Comparison of ENCODE assay signal across 36 cellular contexts in the genomic region with DNA sequence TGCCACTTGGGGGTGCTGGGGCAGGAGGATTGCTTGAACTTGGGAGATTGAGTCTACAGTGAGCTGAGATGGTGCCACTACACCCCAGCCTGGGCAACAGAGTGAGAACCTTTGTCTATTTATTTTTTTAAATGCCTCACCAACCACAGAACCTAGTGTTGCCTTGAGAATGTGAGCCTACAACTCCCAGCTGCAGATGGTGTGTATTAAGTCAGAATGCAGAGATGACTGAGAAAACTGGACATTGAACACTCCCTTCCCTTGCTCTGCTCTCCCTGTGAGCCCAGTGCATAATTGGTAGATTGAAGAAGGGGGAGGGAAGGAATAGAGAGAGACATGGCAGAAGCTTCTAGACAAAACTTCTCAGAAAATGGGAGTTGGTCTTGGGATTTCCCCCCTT. TPM values are rescaled to one million over a fixed set of nuclear protein-coding genes. Genes with fewer than 3 reads are reported as not detected.
"Had no signal": no experiment of that assay in that cellular context is flagged by ENCODE, and none has a peak within 500 bp of the region (broad histone marks: within the 10 kb centered on the region; RNA-seq: fewer than 3 reads in every experiment).

No MANE protein-coding gene starts in this region.

- H3K27ac Mint-ChIP-seq: activated B cell treated with CpG ODN at 0.5 μM for 24 hours; activated CD4-positive, alpha-beta memory T cell treated with anti-CD3 and anti-CD28 coated beads, Interleukin-2, amount 10 ng/mL, durations not matched to agents 7 days and 5 days; activated CD4-positive, alpha-beta T cell treated with anti-CD3 and anti-CD28 coated beads, Interleukin-2, amount 10 ng/mL, durations not matched to agents 7 days and 5 days; activated CD8-positive, alpha-beta memory T cell treated with anti-CD3 and anti-CD28 coated beads, Interleukin-2, amount 10 ng/mL, durations not matched to agents 7 days and 5 days; activated CD8-positive, alpha-beta T cell treated with anti-CD3 and anti-CD28 coated beads, Interleukin-2, amount 10 ng/mL, durations not matched to agents 7 days and 5 days; activated naive CD4-positive, alpha-beta T cell treated with anti-CD3 and anti-CD28 coated beads, Interleukin-2, amount 10 ng/mL, durations not matched to agents 7 days and 5 days; activated naive CD4-positive, alpha-beta T cell treated with anti-CD3 and anti-CD28 coated beads, Interleukin-2, amount 50 U/mL, for 24 hours; activated naive CD8-positive, alpha-beta T cell; activated naive CD8-positive, alpha-beta T cell treated with anti-CD3 and anti-CD28 coated beads, Interleukin-2, amount 10 ng/mL, durations not matched to agents 7 days and 5 days; activated T-cell treated with anti-CD3 and anti-CD28 coated beads, Interleukin-2, amount 50 U/mL, for 24 hours; activated T-helper 2 cell treated with anti-CD3 and anti-CD28 coated beads, Interferon-gamma antibody, Interleukin-2, Interleukin-4, amounts not matched to agents 10 μg/mL and 5 μg/mL and 100 μg/mL, durations not matched to agents 14 hours and 24 hours and 36 hours; T-helper 1 cell treated with Interleukin-12 subunit alpha and Interleukin-12 subunit beta and Interleukin-4 antibody, amounts not matched to agents 30 μg/mL and 1 μg/mL, for 36 hours; T-helper 2 cell treated with Interferon-gamma antibody and Interleukin-4, amounts not matched to agents 5 μg/mL and 100 μg/mL, for 36 hours had no signal

- H3K9me3 Mint-ChIP-seq: activated B cell treated with CpG ODN at 0.5 μM for 24 hours; activated CD4-positive, alpha-beta memory T cell treated with anti-CD3 and anti-CD28 coated beads, Interleukin-2, amount 10 ng/mL, durations not matched to agents 7 days and 5 days; activated CD4-positive, alpha-beta T cell treated with anti-CD3 and anti-CD28 coated beads, Interleukin-2, amount 10 ng/mL, durations not matched to agents 7 days and 5 days; activated naive CD4-positive, alpha-beta T cell treated with anti-CD3 and anti-CD28 coated beads, Interleukin-2, amount 10 ng/mL, durations not matched to agents 7 days and 5 days; activated naive CD8-positive, alpha-beta T cell treated with anti-CD3 and anti-CD28 coated beads, Interleukin-2, amount 10 ng/mL, durations not matched to agents 7 days and 5 days; activated naive CD8-positive, alpha-beta T cell treated with anti-CD3 and anti-CD28 coated beads, Interleukin-2, amount 50 U/mL, for 24 hours; activated T-cell treated with anti-CD3 and anti-CD28 coated beads, Interleukin-2, amount 50 U/mL, for 24 hours; activated T-helper 2 cell treated with anti-CD3 and anti-CD28 coated beads, Interferon-gamma antibody, Interleukin-2, Interleukin-4, amounts not matched to agents 10 μg/mL and 5 μg/mL and 100 μg/mL, durations not matched to agents 14 hours and 24 hours and 36 hours; T-helper 1 cell treated with Interleukin-12 subunit alpha and Interleukin-12 subunit beta and Interleukin-4 antibody, amounts not matched to agents 30 μg/mL and 1 μg/mL, for 36 hours; T-helper 2 cell treated with Interferon-gamma antibody and Interleukin-4, amounts not matched to agents 5 μg/mL and 100 μg/mL, for 36 hours had no signal

- H3K4me1 Mint-ChIP-seq: activated B cell treated with CpG ODN at 0.5 μM for 24 hours; activated naive CD4-positive, alpha-beta T cell treated with anti-CD3 and anti-CD28 coated beads, Interleukin-2, amount 10 ng/mL, durations not matched to agents 7 days and 5 days had no signal

- H3K36me3 Mint-ChIP-seq: activated CD8-positive, alpha-beta memory T cell treated with anti-CD3 and anti-CD28 coated beads, Interleukin-2, amount 10 ng/mL, durations not matched to agents 7 days and 5 days; activated naive CD4-positive, alpha-beta T cell treated with anti-CD3 and anti-CD28 coated beads, Interleukin-2, amount 10 ng/mL, durations not matched to agents 7 days and 5 days; activated naive CD4-positive, alpha-beta T cell treated with anti-CD3 and anti-CD28 coated beads, Interleukin-2, amount 50 U/mL, for 24 hours; activated naive CD8-positive, alpha-beta T cell; activated naive CD8-positive, alpha-beta T cell treated with anti-CD3 and anti-CD28 coated beads, Interleukin-2, amount 10 ng/mL, durations not matched to agents 7 days and 5 days; brain had no signal

- ATAC-seq: activated CD8-positive, alpha-beta memory T cell treated with anti-CD3 and anti-CD28 coated beads, Interleukin-2, amount 10 ng/mL, durations not matched to agents 7 days and 5 days; activated CD8-positive, alpha-beta T cell treated with anti-CD3 and anti-CD28 coated beads, Interleukin-2, amount 10 ng/mL, durations not matched to agents 7 days and 5 days; activated naive CD8-positive, alpha-beta T cell treated with anti-CD3 and anti-CD28 coated beads, Interleukin-2, amount 50 U/mL, for 24 hours had no signal

- H3K4me1 ChIP-seq: ascending aorta had no signal

- H3K27me3 ChIP-seq: ascending aorta, cardiac muscle cell had no signal

- H3K4me3 ChIP-seq: ascending aorta, cardiac muscle cell had no signal

- H3K9me3 ChIP-seq: ascending aorta had no signal

- H3K36me3 ChIP-seq: ascending aorta, cardiac muscle cell had no signal

- H3K27me3 Mint-ChIP-seq: activated CD4-positive, alpha-beta T cell treated with anti-CD3 and anti-CD28 coated beads, Interleukin-2, amount 10 ng/mL, durations not matched to agents 7 days and 5 days had no signal

- H3K4me3 Mint-ChIP-seq: activated B cell treated with CpG ODN at 0.5 μM for 24 hours; activated CD4-positive, alpha-beta memory T cell treated with anti-CD3 and anti-CD28 coated beads, Interleukin-2, amount 10 ng/mL, durations not matched to agents 7 days and 5 days; activated CD4-positive, alpha-beta T cell treated with anti-CD3 and anti-CD28 coated beads, Interleukin-2, amount 10 ng/mL, durations not matched to agents 7 days and 5 days; activated CD8-positive, alpha-beta memory T cell treated with anti-CD3 and anti-CD28 coated beads, Interleukin-2, amount 10 ng/mL, durations not matched to agents 7 days and 5 days; activated CD8-positive, alpha-beta T cell treated with anti-CD3 and anti-CD28 coated beads, Interleukin-2, amount 10 ng/mL, durations not matched to agents 7 days and 5 days; activated naive CD4-positive, alpha-beta T cell treated with anti-CD3 and anti-CD28 coated beads, Interleukin-2, amount 10 ng/mL, durations not matched to agents 7 days and 5 days; activated naive CD4-positive, alpha-beta T cell treated with anti-CD3 and anti-CD28 coated beads, Interleukin-2, amount 50 U/mL, for 24 hours; activated naive CD8-positive, alpha-beta T cell; activated naive CD8-positive, alpha-beta T cell treated with anti-CD3 and anti-CD28 coated beads, Interleukin-2, amount 10 ng/mL, durations not matched to agents 7 days and 5 days; activated naive CD8-positive, alpha-beta T cell treated with anti-CD3 and anti-CD28 coated beads, Interleukin-2, amount 50 U/mL, for 24 hours; activated T-cell treated with anti-CD3 and anti-CD28 coated beads, Interleukin-2, amount 50 U/mL, for 24 hours; central memory CD8-positive, alpha-beta T cell; T-helper 1 cell treated with Interleukin-12 subunit alpha and Interleukin-12 subunit beta and Interleukin-4 antibody, amounts not matched to agents 30 μg/mL and 1 μg/mL, for 36 hours; T-helper 2 cell treated with Interferon-gamma antibody and Interleukin-4, amounts not matched to agents 5 μg/mL and 100 μg/mL, for 36 hours had no signal

- H3K27ac ChIP-seq: ascending aorta, cardiac muscle cell, VCaP had no signal

- DNase-seq: activated B cell treated with CpG ODN at 0.5 μM for 24 hours; activated CD4-positive, alpha-beta memory T cell treated with anti-CD3 and anti-CD28 coated beads, Interleukin-2, amount 10 ng/mL, durations not matched to agents 7 days and 5 days; activated CD4-positive, alpha-beta T cell treated with anti-CD3 and anti-CD28 coated beads for 4 hours; activated CD4-positive, alpha-beta T cell treated with anti-CD3 and anti-CD28 coated beads, Interleukin-2, amount 10 ng/mL, durations not matched to agents 7 days and 5 days; activated CD4-positive, alpha-beta T cell treated with anti-CD3 and anti-CD28 coated beads, Interleukin-2, amount 50 U/mL, for 48 hours; activated CD4-positive, CD25-positive, alpha-beta regulatory T cell treated with anti-CD3 and anti-CD28 coated beads, Interleukin-2, amount 50 U/mL, for 72 hours; activated CD8-positive, alpha-beta memory T cell treated with anti-CD3 and anti-CD28 coated beads for 24 hours; activated CD8-positive, alpha-beta memory T cell treated with anti-CD3 and anti-CD28 coated beads, Interleukin-2, amount 10 ng/mL, durations not matched to agents 7 days and 5 days; activated CD8-positive, alpha-beta memory T cell treated with anti-CD3 and anti-CD28 coated beads, Interleukin-2, amount 50 U/mL, for 48 hours; activated CD8-positive, alpha-beta T cell treated with anti-CD3 and anti-CD28 coated beads, Interleukin-2, amount 10 ng/mL, durations not matched to agents 7 days and 5 days; activated effector memory CD4-positive, alpha-beta T cell treated with Interleukin-2 at 50 U/mL for 16 hours; activated gamma-delta T cell; activated naive CD4-positive, alpha-beta T cell treated with anti-CD3 and anti-CD28 coated beads, Interleukin-2, amount 10 ng/mL, durations not matched to agents 7 days and 5 days; activated naive CD4-positive, alpha-beta T cell treated with Interleukin-2 at 50 U/mL for 16 hours; activated naive CD8-positive, alpha-beta T cell treated with anti-CD3 and anti-CD28 coated beads, Interleukin-2, amount 10 ng/mL, durations not matched to agents 7 days and 5 days; activated naive CD8-positive, alpha-beta T cell treated with anti-CD3 and anti-CD28 coated beads, Interleukin-2, amount 50 U/mL, for 24 hours; activated T-cell treated with anti-CD3 and anti-CD28 coated beads, Interleukin-2, amount 50 U/mL, for 24 hours; activated T-cell treated with anti-CD3 and anti-CD28 coated beads, Interleukin-2, amount 50 U/mL, for 48 hours; amygdala; anterior cingulate cortex; caudate nucleus; cerebellar nuclear complex; T-helper 1 cell; T-helper 2 cell; T-helper 9 cell had no signal

RNA-seq across cellular contexts. Expression of a gene that starts 53.5 kb away (rescaled TPM):
- total RNA-seq: activated B cell treated with CpG ODN at 0.5 μM for 24 hours; activated CD4-positive, alpha-beta memory T cell treated with anti-CD3 and anti-CD28 coated beads, Interleukin-2, amount 10 ng/mL, durations not matched to agents 7 days and 5 days; activated CD4-positive, alpha-beta T cell treated with anti-CD3 and anti-CD28 coated beads, Interleukin-2, amount 10 ng/mL, durations not matched to agents 7 days and 5 days; activated CD8-positive, alpha-beta memory T cell treated with anti-CD3 and anti-CD28 coated beads, Interleukin-2, amount 10 ng/mL, durations not matched to agents 7 days and 5 days; activated CD8-positive, alpha-beta T cell treated with anti-CD3 and anti-CD28 coated beads, Interleukin-2, amount 10 ng/mL, durations not matched to agents 7 days and 5 days; activated T-helper 2 cell treated with anti-CD3 and anti-CD28 coated beads, Interferon-gamma antibody, Interleukin-2, Interleukin-4, amounts not matched to agents 10 μg/mL and 5 μg/mL and 100 μg/mL, durations not matched to agents 14 hours and 24 hours and 36 hours; ascending aorta; bronchial epithelial cell had no signal
